Comparison of ENCODE assay signal across 9 cellular contexts in genomic region chr4:185394568-185395254, GRCh38. TPM values are rescaled to one million over a fixed set of nuclear protein-coding genes. Genes with fewer than 3 reads are reported as not detected.
DNase-seq lines count a peak whose midpoint lies in the region; ATAC-seq and TF ChIP-seq lines count a peak whose summit lies in the region.
"Had no signal": no experiment of that assay in that cellular context is flagged by ENCODE, and none has a peak within 500 bp of the region (broad histone marks: within the 10 kb centered on the region; RNA-seq: fewer than 3 reads in every experiment).

No MANE protein-coding gene starts in this region.

- H4K20me1 ChIP-seq in SK-N-SH (ENCODE audit: insufficient read depth) (no peaks in the 10 kb centered on the region), hepatocyte (ENCODE audit: insufficient read depth, poor library complexity, severe bottlenecking) (no peaks in the 10 kb centered on the region)

- peak overlapping the region; percentile 90 for H3K9ac ChIP-seq in SK-N-SH

- peaks cover 6 to 8% of the 10 kb centered on the region in 2 experiments; a peak in 3 of 4 replicates for H3K4me1 ChIP-seq in SK-N-SH (ENCODE audit: control insufficient read depth in 1 of 2, insufficient read depth in 2 of 2, low read depth in 1 of 2, low read length in 1 of 2)
- H3K4me1 ChIP-seq in hepatocyte (ENCODE audit: insufficient read depth) = no peaks in the 10 kb centered on the region

- H3K4me2 ChIP-seq in SK-N-SH = peak overlapping the region; percentile 99
- H3K4me2 ChIP-seq in hepatocyte = peak overlapping the region; percentile 88

- TF ChIP-seq CTCF in SK-N-SH (IDR thresholded peaks at IDR 0.05) (no peak), WERI-Rb-1 (IDR thresholded peaks at IDR 0.05; ENCODE audit: low read depth, low read length) (no peak), hepatocyte (IDR thresholded peaks at IDR 0.05; ENCODE audit: poor library complexity) (no peak)

- WGBS in SK-N-SH (ENCODE audit: low lambda C conversion rate) = 69% methylated on average over 12 of the region's 12 CpGs
- 87% methylated on average over 12 of the region's 12 CpGs for WGBS in hepatocyte (ENCODE audit: low lambda C conversion rate, missing lambda C conversion rate)

- POLR2A ChIA-PET in SK-N-SH (lab: Yijun Ruan, JAX) = interaction anchor here (1.2 kb wide), 1 partner anchor 192 kb away, joined by 4 read pairs; no protein-coding TSS in a partner anchor

- peaks cover 4% of the 10 kb centered on the region for H3F3A ChIP-seq in SK-N-SH (replicated peaks; ENCODE audit: insufficient read depth)

- TF ChIP-seq EP300 in SK-N-SH (IDR thresholded peaks at IDR 0.05; ENCODE audit: borderline replicate concordance in 1 of 2, low read depth in 1 of 2, low read length in 1 of 2) = no peak

- H3K27me3 ChIP-seq in SK-N-SH (ENCODE audit: insufficient read depth) (no peaks in the 10 kb centered on the region), WERI-Rb-1 (ENCODE audit: insufficient read depth, low read depth, severe bottlenecking) (no peaks in the 10 kb centered on the region), hepatocyte (no peaks in the 10 kb centered on the region)

- H3K9me2 ChIP-seq in SK-N-SH (no peaks in the 10 kb centered on the region), hepatocyte (replicated peaks; ENCODE audit: insufficient read depth) (no peaks in the 10 kb centered on the region)

- DNase-seq in SK-N-SH = no peak
- no peak for DNase-seq in WERI-Rb-1
- DNase-seq in hepatocyte (ENCODE audit: low spot score) = no peak
- DNase-seq in substantia nigra (lab: John Stamatoyannopoulos, UW) = peak in 1 of 49 donors; percentile 20
- no peak for DNase-seq in HPDE6-E6E7 (ENCODE audit: extremely low spot score)
- DNase-seq in activated CD8-positive, alpha-beta memory T cell treated with anti-CD3 and anti-CD28 coated beads, Interleukin-2, amount 50 U/mL, for 48 hours = no peak
- DNase-seq: DMS153 had no signal

- H3K79me2 ChIP-seq in SK-N-SH (ENCODE audit: insufficient read depth) (0 out of 2 replicates have a peak, but pooled peaks cover 8% of the 10 kb centered on the region), hepatocyte (no peaks in the 10 kb centered on the region)

- CTCF ChIA-PET in SK-N-SH (lab: Yijun Ruan, JAX) = interaction anchor here (3.8 kb wide), 1 partner anchor 643 kb away, joined by 19 read pairs; no protein-coding TSS in a partner anchor

- H2AFZ ChIP-seq in SK-N-SH (ENCODE audit: low read depth) (0 out of 2 replicates have a peak overlapping the region, but pooled peaks have one; percentile 65), hepatocyte (no peak overlapping the region)

- H3K27ac ChIP-seq in SK-N-SH (ENCODE audit: low read depth in 2 of 2, low read length in 1 of 2) (peak overlapping the region; percentile 94 to 98), WERI-Rb-1 (no peak overlapping the region; the same call in 1 of the 2 replicates), hepatocyte (no peak overlapping the region), substantia nigra (ENCODE audit: low read depth, low read length, poor library complexity, severe bottlenecking) (peak overlapping the region; percentile 99)

- H3K36me3 ChIP-seq in SK-N-SH (replicated peaks in 1 of 2; ENCODE audit: control insufficient read depth in 1 of 2, insufficient read depth in 2 of 2, low read length in 1 of 2) = peaks cover 15 to 20% of the 10 kb centered on the region in 2 experiments
- peaks cover 8% of the 10 kb centered on the region; the same call in 1 of the 2 replicates for H3K36me3 ChIP-seq in WERI-Rb-1
- H3K36me3 ChIP-seq in hepatocyte (replicated peaks; ENCODE audit: insufficient read depth, low read depth) = no peaks in the 10 kb centered on the region

- no peak for TF ChIP-seq RAD21 in SK-N-SH (IDR thresholded peaks at IDR 0.05; ENCODE audit: low read length)

- H3K4me3 ChIP-seq in SK-N-SH (ENCODE audit: low read depth in 2 of 2, low read length in 1 of 2) (peak overlapping the region; percentile 74 to 78), WERI-Rb-1 (ENCODE audit: low read depth, low read length) (peak overlapping the region; percentile 69), hepatocyte (no peak overlapping the region)

- no peak for ATAC-seq in SK-N-SH treated with all-trans-retinoic acid at 6 μM for 48 hours
- no peak for ATAC-seq in GM18517 (IDR thresholded peaks at IDR 0.05; ENCODE audit: unreplicated experiment)

- no peaks in the 10 kb centered on the region for H3K9me3 ChIP-seq in SK-N-SH
- H3K9me3 ChIP-seq in WERI-Rb-1 (ENCODE audit: severe bottlenecking) = no peaks in the 10 kb centered on the region
- H3K9me3 ChIP-seq in hepatocyte (ENCODE audit: low read depth) = no peaks in the 10 kb centered on the region

TF ChIP-seq in SK-N-SH, 30 proteins besides CTCF, POLR2A, EP300 and RAD21:
- no peak for TF ChIP-seq GATA2 (CRISPR knock-in tag; IDR thresholded peaks at IDR 0.05)
- TF ChIP-seq RXRA (IDR thresholded peaks at IDR 0.05; ENCODE audit: borderline replicate concordance, low read depth) = no peak
- TF ChIP-seq TEAD4 (IDR thresholded peaks at IDR 0.05; ENCODE audit: borderline replicate concordance, insufficient read depth) = no peak
- TF ChIP-seq TAF1 (IDR thresholded peaks at IDR 0.05; ENCODE audit: borderline replicate concordance, low read depth, low read length) = no peak

TF ChIP-seq in SK-N-SH treated with all-trans-retinoic acid at 6 μM for 48 hours, 23 proteins besides CTCF, POLR2A, EP300 and RAD21:
- TF ChIP-seq TCF4 (CRISPR knock-in tag; IDR thresholded peaks at IDR 0.05; ENCODE audit: borderline replicate concordance) = no peak
- TF ChIP-seq ZNF8 (CRISPR knock-in tag; IDR thresholded peaks at IDR 0.05) = no peak
- no peak for TF ChIP-seq CSDC2 (CRISPR knock-in tag; IDR thresholded peaks at IDR 0.05)
- TF ChIP-seq POU6F1 (CRISPR knock-in tag; IDR thresholded peaks at IDR 0.05; ENCODE audit: borderline replicate concordance, low read depth) = no peak
- TF ChIP-seq ZC3H10 (CRISPR knock-in tag; IDR thresholded peaks at IDR 0.05) = no peak
- no peak for TF ChIP-seq ESRRG (CRISPR knock-in tag; IDR thresholded peaks at IDR 0.05)

RNA-seq across cellular contexts. Expression of gene LRP2BP, which starts 1.0 kb away (rescaled TPM):
- 0.30 and 0.52 TPM in 2 replicates for polyA plus RNA-seq in SK-N-SH (2012; rRNA removed)
- polyA plus RNA-seq in SK-N-SH (2012; cell fraction: cytosol; rRNA removed) = 0.08 and 0.14 TPM in 2 replicates
- polyA plus RNA-seq in SK-N-SH (2012; cell fraction: nucleus; rRNA removed) = 2.5 and 3.8 TPM in 2 replicates
- 0.12 and 0.23 TPM in 2 replicates for total RNA-seq in hepatocyte
- 0.30 and 0.89 TPM in 2 replicates for polyA plus RNA-seq in hepatocyte

RNA-seq across cellular contexts. Expression of gene ANKRD37, which starts 1.9 kb away (rescaled TPM):
- polyA plus RNA-seq in SK-N-SH (2012; rRNA removed) (10.1 and 11.6 TPM in 2 replicates), hepatocyte (8.6 and 11.4 TPM in 2 replicates)
- 9.4 and 11.7 TPM in 2 replicates for polyA plus RNA-seq in SK-N-SH (2012; cell fraction: cytosol; rRNA removed)
- 20.5 and 22.3 TPM in 2 replicates for polyA plus RNA-seq in SK-N-SH (2012; cell fraction: nucleus; rRNA removed)
- total RNA-seq in hepatocyte = 1.7 and 9.8 TPM in 2 replicates

RNA-seq across cellular contexts. Expression of gene UFSP2, which starts 31.1 kb away (rescaled TPM):
- polyA plus RNA-seq in SK-N-SH (2012; rRNA removed) = 15.5 and 17.6 TPM in 2 replicates
- 22.6 and 26.2 TPM in 2 replicates for polyA plus RNA-seq in SK-N-SH (2012; cell fraction: cytosol; rRNA removed)
- polyA plus RNA-seq in SK-N-SH (2012; cell fraction: nucleus; rRNA removed) = 6.9 and 12.0 TPM in 2 replicates
- total RNA-seq in hepatocyte = 33.4 and 38.5 TPM in 2 replicates
- 29.2 and 34.0 TPM in 2 replicates for polyA plus RNA-seq in hepatocyte

Comparison
In these comparisons a context has a peak if more than half of its experiments do, and no peak if none do; other contexts are left out.
1. H3K27ac ChIP-seq: peak in SK-N-SH (2 of 2) and substantia nigra (single experiment); none in WERI-Rb-1 (single experiment) and hepatocyte (single experiment).